In the genomic region with DNA sequence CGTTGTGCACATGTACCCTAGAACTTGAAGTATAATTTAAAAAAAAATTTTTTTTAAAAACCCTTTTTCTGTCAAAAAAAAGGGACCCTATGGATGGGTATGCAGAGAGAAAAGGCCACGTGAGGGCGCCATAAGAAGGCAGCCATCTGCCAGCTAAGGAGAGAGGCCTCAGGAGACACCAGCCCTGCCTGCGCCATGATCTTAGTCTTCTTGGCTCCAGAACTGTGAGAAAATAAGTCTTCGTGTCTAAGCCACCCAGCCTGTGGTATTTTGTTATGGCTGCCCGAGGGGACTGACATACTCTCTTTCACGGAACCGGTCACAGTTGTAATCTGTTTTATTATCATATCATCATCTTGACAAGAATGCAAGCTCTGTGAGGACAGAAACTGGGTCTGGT, we compare ENCODE assay signal across 26 cellular contexts.
"Had no signal": no experiment of that assay in that cellular context is flagged by ENCODE, and none has a peak within 500 bp of the region (broad histone marks: within the 10 kb centered on the region; RNA-seq: fewer than 3 reads in every experiment).

No MANE protein-coding gene starts in this region.

- DNase-seq: activated B cell treated with CpG ODN at 0.5 μM for 24 hours; activated CD4-positive, alpha-beta memory T cell treated with anti-CD3 and anti-CD28 coated beads, Interleukin-2, amount 10 ng/mL, durations not matched to agents 7 days and 5 days; activated CD4-positive, alpha-beta T cell treated with anti-CD3 and anti-CD28 coated beads for 48 hours; activated CD8-positive, alpha-beta memory T cell treated with anti-CD3 and anti-CD28 coated beads, Interleukin-2, amount 10 ng/mL, durations not matched to agents 7 days and 5 days; activated naive CD4-positive, alpha-beta T cell; activated naive CD8-positive, alpha-beta T cell treated with anti-CD3 and anti-CD28 coated beads, Interleukin-2, amount 10 ng/mL, durations not matched to agents 7 days and 5 days; amygdala; dorsolateral prefrontal cortex; erythroblast; gastrocnemius medialis; heart left ventricle; kidney glomerular epithelial cell; left ventricle myocardium superior; mucosa of descending colon; naive B cell; pancreas; stimulated activated CD4-positive, alpha-beta T cell treated with anti-CD3 and anti-CD28 coated beads, Interleukin-4, amount 100 ng/mL, for 1 hour; stimulated activated naive CD8-positive, alpha-beta T cell treated with anti-CD3 and anti-CD28 coated beads, Interleukin-15, amount 100 ng/mL, for 72 hours; T-helper 2 cell; transverse colon had no signal

- H3K9me3 ChIP-seq: gastrocnemius medialis, heart left ventricle, mucosa of descending colon, pancreas, suprapubic skin, transverse colon, vagina had no signal

- H3K27ac ChIP-seq: dorsolateral prefrontal cortex, gastrocnemius medialis, heart left ventricle, pancreas, suprapubic skin, transverse colon, vagina had no signal

- H3K4me2 ChIP-seq: smooth muscle cell had no signal

- H3K27me3 ChIP-seq: dorsolateral prefrontal cortex, gastrocnemius medialis, heart left ventricle, pancreas, suprapubic skin, transverse colon, vagina had no signal

- ATAC-seq: activated CD8-positive, alpha-beta memory T cell treated with anti-CD3 and anti-CD28 coated beads, Interleukin-2, amount 10 ng/mL, durations not matched to agents 7 days and 5 days; gastrocnemius medialis; heart left ventricle; left ventricle myocardium superior; mucosa of descending colon; pancreas; sciatic nerve; stimulated activated naive CD8-positive, alpha-beta T cell treated with anti-CD3 and anti-CD28 coated beads, Interleukin-15, amount 100 ng/mL, for 72 hours had no signal

- H3K36me3 ChIP-seq: gastrocnemius medialis, heart left ventricle, pancreas, suprapubic skin, transverse colon, vagina had no signal

- H3K4me3 ChIP-seq: dorsolateral prefrontal cortex, gastrocnemius medialis, heart left ventricle, mucosa of descending colon, pancreas, smooth muscle cell, suprapubic skin, transverse colon, vagina had no signal

- H3K4me1 ChIP-seq: gastrocnemius medialis, pancreas, suprapubic skin, transverse colon, vagina had no signal

- FAIRE-seq: colon, endometrium, pancreas had no signal
